In genomic region chr18:48921305-48922202, GRCh38 we compare ENCODE assay signal across 11 cellular contexts. TPM values are rescaled to one million over a fixed set of nuclear protein-coding genes. Genes with fewer than 3 reads are reported as not detected.
DNase-seq lines count a peak whose midpoint lies in the region; ATAC-seq and TF ChIP-seq lines count a peak whose summit lies in the region.
"Had no signal": no experiment of that assay in that cellular context is flagged by ENCODE, and none has a peak within 500 bp of the region (broad histone marks: within the 10 kb centered on the region; RNA-seq: fewer than 3 reads in every experiment).

No MANE protein-coding gene starts in this region.

- H3K27me3 Mint-ChIP-seq in activated CD8-positive, alpha-beta T cell treated with anti-CD3 and anti-CD28 coated beads, Interleukin-2, amount 10 ng/mL, durations not matched to agents 7 days and 5 days (ENCODE audit: low read depth), result no peaks in the 10 kb centered on the region
- H3K27me3 Mint-ChIP-seq in activated CD8-positive, alpha-beta T cell treated with anti-CD3 and anti-CD28 coated beads for 36 hours, result no peaks in the 10 kb centered on the region
- H3K27me3 Mint-ChIP-seq in progenitor cell of endocrine pancreas, result no peaks in the 10 kb centered on the region

- H3K23ac ChIP-seq in mesenchymal stem cell (ENCODE audit: low read length in 2 of 2), result peak overlapping the region in 1 of 2 experiments; percentile 60

- H3K18ac ChIP-seq in mesenchymal stem cell (ENCODE audit: low read depth in 1 of 2, low read length in 2 of 2), result peak overlapping the region; percentile 90 to 91

- H2BK120ac ChIP-seq in mesenchymal stem cell (ENCODE audit: low read depth, low read length), result peak overlapping the region; percentile 96

- peaks cover 57% of the 10 kb centered on the region for H3K4me1 ChIP-seq in mesenchymal stem cell (ENCODE audit: control insufficient read depth, insufficient read depth, low read depth, low read length)

- intact Hi-C loops in activated CD8-positive, alpha-beta T cell treated with anti-CD3 and anti-CD28 coated beads for 36 hours (cut with micrococcal nuclease), result no loop called here

- POLR2A ChIA-PET in activated CD8-positive, alpha-beta T cell treated with anti-CD3 and anti-CD28 coated beads, Interleukin-2, amount 10 ng/mL, durations not matched to agents 7 days and 5 days (lab: Charles Lee), result no interaction called here
- POLR2A ChIA-PET in activated CD8-positive, alpha-beta T cell treated with anti-CD3 and anti-CD28 coated beads for 36 hours (lab: Charles Lee), result interaction anchor here (3.9 kb wide), 1 partner anchor 19 kb away, joined by 11 read pairs; no protein-coding TSS in a partner anchor

- H4K8ac ChIP-seq in mesenchymal stem cell (ENCODE audit: low read length), result peak overlapping the region; percentile 92

- H3K4me3 Mint-ChIP-seq in activated CD8-positive, alpha-beta T cell treated with anti-CD3 and anti-CD28 coated beads, Interleukin-2, amount 10 ng/mL, durations not matched to agents 7 days and 5 days, result no peak overlapping the region
- no peak overlapping the region for H3K4me3 Mint-ChIP-seq in activated CD8-positive, alpha-beta T cell treated with anti-CD3 and anti-CD28 coated beads for 36 hours
- no peak overlapping the region for H3K4me3 Mint-ChIP-seq in progenitor cell of endocrine pancreas (ENCODE audit: low read depth)

- peak overlapping the region; percentile 48 to 75 for H3K4ac ChIP-seq in mesenchymal stem cell (ENCODE audit: low read depth in 1 of 2, low read length in 2 of 2)

- CTCF ChIA-PET in activated CD8-positive, alpha-beta T cell treated with anti-CD3 and anti-CD28 coated beads, Interleukin-2, amount 10 ng/mL, durations not matched to agents 7 days and 5 days (lab: Charles Lee), result interaction anchor here (0.8 to 3.7 kb wide), 3 partner anchors 8 to 145 kb away, joined by 3 to 16 read pairs (median 3); no protein-coding TSS in a partner anchor
- CTCF ChIA-PET in activated CD8-positive, alpha-beta T cell treated with anti-CD3 and anti-CD28 coated beads for 36 hours (lab: Charles Lee), result interaction anchor here (0.6 kb wide), 1 partner anchor 34 kb away, joined by 3 read pairs; no protein-coding TSS in a partner anchor

- WGBS in mesenchymal stem cell, result 96% methylated on average over 34 of the region's 34 CpGs

- H3K4me1 Mint-ChIP-seq in activated CD8-positive, alpha-beta T cell treated with anti-CD3 and anti-CD28 coated beads, Interleukin-2, amount 10 ng/mL, durations not matched to agents 7 days and 5 days (ENCODE audit: low read depth), result peaks cover 69% of the 10 kb centered on the region
- peaks cover 52% of the 10 kb centered on the region for H3K4me1 Mint-ChIP-seq in activated CD8-positive, alpha-beta T cell treated with anti-CD3 and anti-CD28 coated beads for 36 hours (ENCODE audit: low read depth)
- peaks cover 38% of the 10 kb centered on the region for H3K4me1 Mint-ChIP-seq in progenitor cell of endocrine pancreas (ENCODE audit: low read depth)

- peaks cover 46 to 47% of the 10 kb centered on the region in 2 experiments for H3K36me3 ChIP-seq in mesenchymal stem cell (ENCODE audit: control insufficient read depth in 1 of 2, insufficient read depth in 2 of 2, low read depth in 1 of 2, low read length in 2 of 2)

- peaks cover 13% of the 10 kb centered on the region for H3K79me1 ChIP-seq in mesenchymal stem cell (replicated peaks; ENCODE audit: low read length, poor library complexity, severe bottlenecking)

- H3K27ac Mint-ChIP-seq in activated CD8-positive, alpha-beta T cell treated with anti-CD3 and anti-CD28 coated beads, Interleukin-2, amount 10 ng/mL, durations not matched to agents 7 days and 5 days, result peak overlapping the region; percentile 15
- no peak overlapping the region for H3K27ac Mint-ChIP-seq in activated CD8-positive, alpha-beta T cell treated with anti-CD3 and anti-CD28 coated beads for 36 hours
- H3K27ac Mint-ChIP-seq in progenitor cell of endocrine pancreas, result no peak overlapping the region

- no peak overlapping the region for H2AFZ ChIP-seq in mesenchymal stem cell (ENCODE audit: low read depth, low read length)

- H3K9me3 Mint-ChIP-seq in activated CD8-positive, alpha-beta T cell treated with anti-CD3 and anti-CD28 coated beads, Interleukin-2, amount 10 ng/mL, durations not matched to agents 7 days and 5 days (ENCODE audit: insufficient read depth), result no peaks in the 10 kb centered on the region
- H3K9me3 Mint-ChIP-seq in activated CD8-positive, alpha-beta T cell treated with anti-CD3 and anti-CD28 coated beads for 36 hours, result no peaks in the 10 kb centered on the region
- no peaks in the 10 kb centered on the region for H3K9me3 Mint-ChIP-seq in progenitor cell of endocrine pancreas (ENCODE audit: low read depth)

- peak overlapping the region; percentile 73 for H3K9ac ChIP-seq in mesenchymal stem cell (ENCODE audit: low read length)

- H3K4me3 ChIP-seq in mesenchymal stem cell (ENCODE audit: insufficient read depth in 1 of 2, low read depth in 1 of 2, low read length in 2 of 2), result no peak overlapping the region

- no peaks in the 10 kb centered on the region for H3K27me3 ChIP-seq in mesenchymal stem cell (ENCODE audit: control insufficient read depth in 1 of 2, insufficient read depth in 1 of 2, low read length in 2 of 2)
- H3K27me3 ChIP-seq: suprapubic skin had no signal

- H3K27ac ChIP-seq in caudate nucleus (ENCODE audit: low read depth, low read length) (peak overlapping the region; percentile 85), mesenchymal stem cell (ENCODE audit: low read length, poor library complexity, severe bottlenecking) (peak overlapping the region; percentile 94), substantia nigra (ENCODE audit: low read depth, low read length, poor library complexity, severe bottlenecking) (peak overlapping the region; percentile 84)

- H3K4me2 ChIP-seq in mesenchymal stem cell (ENCODE audit: low read length, poor library complexity, severe bottlenecking), result no peak overlapping the region

- no peaks in the 10 kb centered on the region for H3K9me3 ChIP-seq in mesenchymal stem cell (ENCODE audit: control insufficient read depth, low read length)
- H3K9me3 ChIP-seq: suprapubic skin had no signal

- H3K14ac ChIP-seq in mesenchymal stem cell (ENCODE audit: low read length in 2 of 2), result peak overlapping the region in 1 of 2 experiments; percentile 35

- H3K36me3 Mint-ChIP-seq in activated CD8-positive, alpha-beta T cell treated with anti-CD3 and anti-CD28 coated beads, Interleukin-2, amount 10 ng/mL, durations not matched to agents 7 days and 5 days (ENCODE audit: low read depth), result peaks cover 51% of the 10 kb centered on the region
- peaks cover 35% of the 10 kb centered on the region for H3K36me3 Mint-ChIP-seq in activated CD8-positive, alpha-beta T cell treated with anti-CD3 and anti-CD28 coated beads for 36 hours (ENCODE audit: low read depth)
- peaks cover 20% of the 10 kb centered on the region for H3K36me3 Mint-ChIP-seq in progenitor cell of endocrine pancreas (ENCODE audit: insufficient read depth)

- peak overlapping the region; percentile 75 for H2BK15ac ChIP-seq in mesenchymal stem cell (ENCODE audit: low read depth, poor library complexity, severe bottlenecking)

- no peak for ATAC-seq in activated CD8-positive, alpha-beta T cell treated with anti-CD3 and anti-CD28 coated beads, Interleukin-2, amount 10 ng/mL, durations not matched to agents 7 days and 5 days
- ATAC-seq in activated CD8-positive, alpha-beta T cell treated with anti-CD3 and anti-CD28 coated beads for 36 hours, result no peak

- peak overlapping the region; percentile 59 for H2AK5ac ChIP-seq in mesenchymal stem cell (ENCODE audit: low read length, severe bottlenecking)

- no peak for TF ChIP-seq CTCF in activated CD8-positive, alpha-beta T cell treated with anti-CD3 and anti-CD28 coated beads for 36 hours (IDR thresholded peaks at IDR 0.05)
- TF ChIP-seq CTCF in progenitor cell of endocrine pancreas (IDR thresholded peaks at IDR 0.05; ENCODE audit: unreplicated experiment), result no peak

- H2BK5ac ChIP-seq in mesenchymal stem cell (ENCODE audit: low read depth, low read length, poor library complexity, severe bottlenecking), result no peak overlapping the region

- H2BK12ac ChIP-seq in mesenchymal stem cell (ENCODE audit: low read length in 2 of 2), result peak overlapping the region; percentile 32 to 91

- H4K91ac ChIP-seq in mesenchymal stem cell (ENCODE audit: low read length), result peak overlapping the region; percentile 92

- no peak for DNase-seq in activated CD8-positive, alpha-beta T cell treated with anti-CD3 and anti-CD28 coated beads, Interleukin-2, amount 10 ng/mL, durations not matched to agents 7 days and 5 days
- no peak for DNase-seq in activated CD8-positive, alpha-beta T cell treated with anti-CD3 and anti-CD28 coated beads for 36 hours
- DNase-seq in caudate nucleus (lab: John Stamatoyannopoulos, UW) (peak in 1 of 61 donors; percentile 14), mesenchymal stem cell (no peak), substantia nigra (lab: John Stamatoyannopoulos, UW) (peak in 5 of 49 donors; percentile 16 to 43 (median 26)), germinal center (ENCODE audit: low spot score) (no peak), progenitor cell of endocrine pancreas (ENCODE audit: low spot score, unreplicated experiment) (no peak)
- no peak for DNase-seq in activated naive CD4-positive, alpha-beta T cell treated with Interleukin-2 at 50 U/mL for 16 hours
- DNase-seq: activated naive CD4-positive, alpha-beta T cell treated with anti-CD3 and anti-CD28 coated beads, Interleukin-2, amount 50 U/mL, for 16 hours; NCI-H146 had no signal

RNA-seq across cellular contexts. Expression of gene SMAD7, which starts 29.2 kb away (rescaled TPM):
- 10 to 100 TPM; 23.8 to 24.1 TPM for total RNA-seq in activated CD8-positive, alpha-beta T cell treated with anti-CD3 and anti-CD28 coated beads, Interleukin-2, amount 10 ng/mL, durations not matched to agents 7 days and 5 days
- 10 to 100 TPM; 17.4 to 18.1 TPM for total RNA-seq in activated CD8-positive, alpha-beta T cell treated with anti-CD3 and anti-CD28 coated beads for 36 hours
- polyA plus RNA-seq in mesenchymal stem cell (2013, experiment 1 of 2), result 9.6 TPM
- polyA plus RNA-seq in mesenchymal stem cell (2013, experiment 2 of 2), result 9.9 TPM
- 24.3 and 27.8 TPM in 2 replicates for total RNA-seq in progenitor cell of endocrine pancreas
